8 cellular contexts compared by ENCODE assay signal in genomic region chr10:43137971-43138756, GRCh38. TPM values are rescaled to one million over a fixed set of nuclear protein-coding genes. Genes with fewer than 3 reads are reported as not detected.
DNase-seq lines count a peak whose midpoint lies in the region; ATAC-seq and TF ChIP-seq lines count a peak whose summit lies in the region.

TSS of gene CSGALNACT2 (plus strand) at chr10:43138445. CDS start at chr10:43155150, 16,705 bp downstream.

- H4K20me1 ChIP-seq in BLaER1, result peaks cover 27% of the 10 kb centered on the region

- no peaks in the 10 kb centered on the region for H3K27me3 Mint-ChIP-seq in activated CD4-positive, alpha-beta memory T cell treated with anti-CD3 and anti-CD28 coated beads for 36 hours

- POLR2A ChIA-PET in activated CD4-positive, alpha-beta memory T cell treated with anti-CD3 and anti-CD28 coated beads for 36 hours (lab: Charles Lee), result interaction anchor here (0.6 to 4.7 kb wide), 8 partner anchors 9 to 499 kb away, joined by 3 to 58 read pairs (median 12); partner anchors contain the start of gene ZNF33B

- H3K27ac Mint-ChIP-seq in activated CD4-positive, alpha-beta memory T cell treated with anti-CD3 and anti-CD28 coated beads for 36 hours, result peak within 1 kb of the TSS; percentile 100

- H3K4me3 ChIP-seq in BLaER1 (peak within 1 kb of the TSS; percentile 94), duodenal mucosa (ENCODE audit: low read depth in 1 of 2, low read length in 2 of 2) (peak within 1 kb of the TSS; percentile 91 to 96), lower leg skin (ENCODE audit: low read depth, poor library complexity, severe bottlenecking) (peak within 1 kb of the TSS; percentile 81)

- intact Hi-C loops in activated CD4-positive, alpha-beta memory T cell treated with anti-CD3 and anti-CD28 coated beads for 36 hours (cut with micrococcal nuclease), result loop anchor here (2.0 to 5.0 kb wide), 4 partner anchors 259 to 586 kb away; partner anchors contain the start of genes BMS1 and HNRNPF
- intact Hi-C loops in lower leg skin (cut with DNase I; ENCODE audit: low total_unique reads), result no loop called here

- H3K27ac ChIP-seq in BLaER1, result peak within 1 kb of the TSS; percentile 94
- peak within 1 kb of the TSS; percentile 85 for H3K27ac ChIP-seq in duodenal mucosa (ENCODE audit: low read depth, low read length)

- H3K9ac ChIP-seq in BLaER1 (peak within 1 kb of the TSS; percentile 89), duodenal mucosa (ENCODE audit: low read depth in 1 of 2, low read length in 2 of 2) (peak within 1 kb of the TSS; percentile 76 to 84)

- peaks cover 48% of the 10 kb centered on the region for H3K4me1 Mint-ChIP-seq in activated CD4-positive, alpha-beta memory T cell treated with anti-CD3 and anti-CD28 coated beads for 36 hours (ENCODE audit: low read depth)

- CTCF ChIA-PET in activated CD4-positive, alpha-beta memory T cell treated with anti-CD3 and anti-CD28 coated beads for 36 hours (lab: Charles Lee), result interaction anchor here (1.3 to 3.2 kb wide), 6 partner anchors 9 to 66 kb away, joined by 5 to 15 read pairs (median 7); no protein-coding TSS in a partner anchor

- peak; percentile 67 for ATAC-seq in HG03442 (IDR thresholded peaks at IDR 0.05; ENCODE audit: unreplicated experiment)

- H3K4me3 Mint-ChIP-seq in activated CD4-positive, alpha-beta memory T cell treated with anti-CD3 and anti-CD28 coated beads for 36 hours, result peak within 1 kb of the TSS; percentile 100

- no peaks in the 10 kb centered on the region for H3K36me3 ChIP-seq in BLaER1
- no peaks in the 10 kb centered on the region for H3K36me3 ChIP-seq in duodenal mucosa (ENCODE audit: control insufficient read depth in 1 of 2, insufficient read depth in 2 of 2, low read length in 2 of 2)

- peak; percentile 73 for DNase-seq in GM19240 (ENCODE audit: insufficient read length, low spot score)
- peak; percentile 87 for DNase-seq in NCI-H774 (lab: John Stamatoyannopoulos, UW)
- DNase-seq in activated CD4-positive, alpha-beta memory T cell treated with anti-CD3 and anti-CD28 coated beads for 36 hours, result peak; percentile 92
- peak; percentile 83 to 97 for DNase-seq in lower leg skin (ENCODE audit: low spot score in 2 of 2)
- peak; percentile 85 to 86 for DNase-seq in stimulated activated CD4-positive, alpha-beta T cell treated with anti-CD3 and anti-CD28 coated beads, Interleukin-4, amount 100 ng/mL, for 4 hours

- H3K36me3 Mint-ChIP-seq in activated CD4-positive, alpha-beta memory T cell treated with anti-CD3 and anti-CD28 coated beads for 36 hours, result peaks cover 23% of the 10 kb centered on the region

- H3K4me2 ChIP-seq in BLaER1, result peak within 1 kb of the TSS; percentile 81

- H3K27me3 ChIP-seq in BLaER1 (no peaks in the 10 kb centered on the region), duodenal mucosa (ENCODE audit: control insufficient read depth in 1 of 2, insufficient read depth in 2 of 2, low read length in 2 of 2) (peaks cover 0 to 3% of the 10 kb centered on the region in 2 donors)

- WGBS in lower leg skin, 2 donors, result 0 to 2% methylated on average over 23 to 61 of the region's 95 CpGs

- TF ChIP-seq CTCF in lower leg skin (IDR thresholded peaks at IDR 0.05), result no peak

- H3K9me3 ChIP-seq in BLaER1, result no peaks in the 10 kb centered on the region
- H3K9me3 ChIP-seq in duodenal mucosa (ENCODE audit: control insufficient read depth in 1 of 2, low read length in 2 of 2), result no peaks in the 10 kb centered on the region

- H3K9me3 Mint-ChIP-seq in activated CD4-positive, alpha-beta memory T cell treated with anti-CD3 and anti-CD28 coated beads for 36 hours, result no peaks in the 10 kb centered on the region

- peak in 1 of 2 donors; percentile 75 for TF ChIP-seq POLR2A in lower leg skin (IDR thresholded peaks at IDR 0.05)

- H3K4me1 ChIP-seq in BLaER1 (peaks cover 68% of the 10 kb centered on the region), duodenal mucosa (ENCODE audit: control insufficient read depth in 1 of 2, insufficient read depth in 2 of 2, low read length in 2 of 2) (peaks cover 14 to 17% of the 10 kb centered on the region in 2 donors)

RNA-seq across cellular contexts. Expression of gene CSGALNACT2, which starts in this region (rescaled TPM):
- total RNA-seq in activated CD4-positive, alpha-beta memory T cell treated with anti-CD3 and anti-CD28 coated beads for 36 hours, result 10 to 100 TPM; 30.2 to 32.3 TPM
- 10 to 100 TPM; 12.9 to 16.7 (median 15.4) TPM for total RNA-seq in lower leg skin

Comparison
In these comparisons a context has a peak if more than half of its experiments do, and no peak if none do; other contexts are left out.
1. Peak in every context shown above with its lines: DNase-seq, ATAC-seq, H3K4me3 ChIP-seq and H3K27ac ChIP-seq.